21 cellular contexts compared by ENCODE assay signal in genomic region chr3:7787871-7788828, GRCh38.
DNase-seq lines count a peak whose midpoint lies in the region; ATAC-seq, FAIRE-seq and TF ChIP-seq lines count a peak whose summit lies in the region.
"Had no signal": no experiment of that assay in that cellular context is flagged by ENCODE, and none has a peak within 500 bp of the region (broad histone marks: within the 10 kb centered on the region; RNA-seq: fewer than 3 reads in every experiment).

No MANE protein-coding gene starts in this region.

- no peaks in the 10 kb centered on the region for H3K9me3 Mint-ChIP-seq in MCF 10A (ENCODE audit: unreplicated experiment)
- H3K9me3 Mint-ChIP-seq in astrocyte (ENCODE audit: unreplicated experiment): peaks cover 2% of the 10 kb centered on the region
- peaks cover 7% of the 10 kb centered on the region for H3K9me3 Mint-ChIP-seq in activated T-helper 17 cell treated with anti-CD3 and anti-CD28 coated beads, Interleukin-2, amount 50 U/mL, for 72 hours

- no peaks in the 10 kb centered on the region for H3K79me2 ChIP-seq in astrocyte (ENCODE audit: insufficient read depth, low read length)

- POLR2A ChIA-PET in MCF 10A (lab: Yijun Ruan, JAX): interaction anchor here (0.6 to 1.6 kb wide), 4 partner anchors 10 to 247 kb away, joined by 3 to 5 read pairs (median 4); no protein-coding TSS in a partner anchor

- H2AFZ ChIP-seq in astrocyte (ENCODE audit: low read depth, low read length): no peak overlapping the region

- no peak for FAIRE-seq in astrocyte (lab: Jason Lieb, UNC)
- FAIRE-seq in urothelium cell line (lab: Jason Lieb, UNC): no peak
- no peak for FAIRE-seq in GM12891 (lab: Jason Lieb, UNC)

- H3K4me3 Mint-ChIP-seq in MCF 10A (ENCODE audit: unreplicated experiment): no peak overlapping the region
- no peak overlapping the region for H3K4me3 Mint-ChIP-seq in astrocyte (ENCODE audit: unreplicated experiment)
- no peak overlapping the region for H3K4me3 Mint-ChIP-seq in activated T-helper 17 cell treated with anti-CD3 and anti-CD28 coated beads, Interleukin-2, amount 50 U/mL, for 72 hours
- H3K4me3 Mint-ChIP-seq: activated naive CD4-positive, alpha-beta T cell treated with anti-CD3 and anti-CD28 coated beads, Interleukin-2, amount 10 ng/mL, durations not matched to agents 7 days and 5 days; T-cell had no signal

- BruUV-seq in MCF 10A (replicated peaks; lab: Mats Ljungman, UMichigan): no TSS peak

- H3K4me3 ChIP-seq in breast epithelium: no peak overlapping the region
- no peak overlapping the region for H3K4me3 ChIP-seq in astrocyte (ENCODE audit: insufficient read depth, low read depth, low read length)
- no peak overlapping the region; the same call in 1 of the 2 replicates for H3K4me3 ChIP-seq in iPS-20b (ENCODE audit: low read length)
- H3K4me3 ChIP-seq: vagina had no signal

- no peak overlapping the region for H3K9ac ChIP-seq in astrocyte (ENCODE audit: low read length)
- peak overlapping the region; percentile 42; the same call in 1 of the 2 replicates for H3K9ac ChIP-seq in iPS-20b (ENCODE audit: low read depth, low read length)

- H3K27me3 Mint-ChIP-seq in MCF 10A (ENCODE audit: insufficient read depth, unreplicated experiment): no peaks in the 10 kb centered on the region
- H3K27me3 Mint-ChIP-seq in astrocyte (ENCODE audit: low read depth, unreplicated experiment): no peaks in the 10 kb centered on the region
- no peaks in the 10 kb centered on the region for H3K27me3 Mint-ChIP-seq in activated T-helper 17 cell treated with anti-CD3 and anti-CD28 coated beads, Interleukin-2, amount 50 U/mL, for 72 hours
- H3K27me3 Mint-ChIP-seq: activated naive CD4-positive, alpha-beta T cell treated with anti-CD3 and anti-CD28 coated beads, Interleukin-2, amount 10 ng/mL, durations not matched to agents 7 days and 5 days; T-cell had no signal

- CTCF ChIA-PET in MCF 10A (lab: Yijun Ruan, JAX): interaction anchor here (0.7 to 1.2 kb wide), 2 partner anchors 27 to 114 kb away, joined by 3 read pairs; no protein-coding TSS in a partner anchor

- TF ChIP-seq POLR2A in breast epithelium (IDR thresholded peaks at IDR 0.05) (no peak), GM12891 (IDR thresholded peaks at IDR 0.05; ENCODE audit: low read depth, low read length) (no peak)

- H3K4me1 Mint-ChIP-seq in MCF 10A (ENCODE audit: insufficient read depth, unreplicated experiment): peaks cover 22% of the 10 kb centered on the region
- peaks cover 5% of the 10 kb centered on the region for H3K4me1 Mint-ChIP-seq in astrocyte (ENCODE audit: low read depth, unreplicated experiment)
- no peaks in the 10 kb centered on the region for H3K4me1 Mint-ChIP-seq in activated T-helper 17 cell treated with anti-CD3 and anti-CD28 coated beads, Interleukin-2, amount 50 U/mL, for 72 hours
- H3K4me1 Mint-ChIP-seq: activated naive CD4-positive, alpha-beta T cell treated with anti-CD3 and anti-CD28 coated beads, Interleukin-2, amount 10 ng/mL, durations not matched to agents 7 days and 5 days; T-cell had no signal

- H3K36me3 Mint-ChIP-seq in MCF 10A (ENCODE audit: insufficient read depth, unreplicated experiment): no peaks in the 10 kb centered on the region
- no peaks in the 10 kb centered on the region for H3K36me3 Mint-ChIP-seq in astrocyte (ENCODE audit: low read depth, unreplicated experiment)
- no peaks in the 10 kb centered on the region for H3K36me3 Mint-ChIP-seq in activated T-helper 17 cell treated with anti-CD3 and anti-CD28 coated beads, Interleukin-2, amount 50 U/mL, for 72 hours (ENCODE audit: low read depth)
- H3K36me3 Mint-ChIP-seq: activated naive CD4-positive, alpha-beta T cell treated with anti-CD3 and anti-CD28 coated beads, Interleukin-2, amount 10 ng/mL, durations not matched to agents 7 days and 5 days; T-cell had no signal

- H3K9me3 ChIP-seq in breast epithelium: no peaks in the 10 kb centered on the region
- no peaks in the 10 kb centered on the region for H3K9me3 ChIP-seq in astrocyte (ENCODE audit: insufficient read depth, low read depth, low read length)
- H3K9me3 ChIP-seq in iPS-20b (ENCODE audit: insufficient read depth, low read depth, low read length): no peaks in the 10 kb centered on the region; the same call in 1 of the 2 replicates
- H3K9me3 ChIP-seq: neutrophil, vagina had no signal

- intact Hi-C loops in MCF 10A (cut with micrococcal nuclease): loop anchor here (1.0 kb wide), 1 partner anchor 503 kb away; no protein-coding TSS in a partner anchor
- intact Hi-C loops in breast epithelium (cut with DNase I; ENCODE audit: low total_unique reads): no loop called here

- no peaks in the 10 kb centered on the region for H4K20me1 ChIP-seq in astrocyte (ENCODE audit: insufficient read depth, low read length)

- no peaks in the 10 kb centered on the region for H3K4me1 ChIP-seq in breast epithelium
- H3K4me1 ChIP-seq in astrocyte (ENCODE audit: insufficient read depth, low read length): peaks cover 13% of the 10 kb centered on the region
- H3K4me1 ChIP-seq in iPS-20b (ENCODE audit: insufficient read depth, low read length): peaks cover 31% of the 10 kb centered on the region; the same call in 1 of the 2 replicates
- H3K4me1 ChIP-seq: vagina had no signal

- H3K27ac ChIP-seq in breast epithelium (no peak overlapping the region), astrocyte (ENCODE audit: low read depth, low read length) (no peak overlapping the region), iPS-20b (ENCODE audit: low read length) (no peak overlapping the region)
- H3K27ac ChIP-seq: neutrophil, vagina had no signal

- H3K27ac Mint-ChIP-seq in MCF 10A (ENCODE audit: low read depth, unreplicated experiment): peak overlapping the region; percentile 35
- H3K27ac Mint-ChIP-seq in astrocyte (ENCODE audit: unreplicated experiment): no peak overlapping the region
- H3K27ac Mint-ChIP-seq in activated T-helper 17 cell treated with anti-CD3 and anti-CD28 coated beads, Interleukin-2, amount 50 U/mL, for 72 hours: no peak overlapping the region
- H3K27ac Mint-ChIP-seq: activated naive CD4-positive, alpha-beta T cell treated with anti-CD3 and anti-CD28 coated beads, Interleukin-2, amount 10 ng/mL, durations not matched to agents 7 days and 5 days; T-cell had no signal

- no peak overlapping the region for H3K4me2 ChIP-seq in astrocyte (ENCODE audit: low read length)

- H3K36me3 ChIP-seq in breast epithelium (no peaks in the 10 kb centered on the region), astrocyte (ENCODE audit: insufficient read depth, low read length) (no peaks in the 10 kb centered on the region), iPS-20b (ENCODE audit: insufficient read depth, low read depth, low read length) (no peaks in the 10 kb centered on the region)
- H3K36me3 ChIP-seq: neutrophil, vagina had no signal

- no peak for ATAC-seq in activated T-helper 17 cell treated with anti-CD3 and anti-CD28 coated beads, Interleukin-2, amount 50 U/mL, for 72 hours (replicated peaks)
- no peak for ATAC-seq in GM21390 (IDR thresholded peaks at IDR 0.05; ENCODE audit: unreplicated experiment)
- ATAC-seq: activated CD4-positive, CD25-positive, alpha-beta regulatory T cell treated with anti-CD3 and anti-CD28 coated beads, Interleukin-2, amount 50 U/mL, for 24 hours; Panc1; T-cell had no signal

- no peaks in the 10 kb centered on the region for H3K27me3 ChIP-seq in breast epithelium
- H3K27me3 ChIP-seq in astrocyte (ENCODE audit: insufficient read depth, low read length): no peaks in the 10 kb centered on the region
- H3K27me3 ChIP-seq in iPS-20b (ENCODE audit: insufficient read depth, low read length): no peaks in the 10 kb centered on the region
- H3K27me3 ChIP-seq: neutrophil, vagina had no signal

- no peak for DNase-seq in MCF 10A (ENCODE audit: unreplicated experiment)
- no peak for DNase-seq in breast epithelium (ENCODE audit: low spot score in 2 of 2)
- DNase-seq in astrocyte (ENCODE audit: low read depth): peak; percentile 60
- DNase-seq in urothelium cell line (ENCODE audit: low spot score): peak; percentile 11
- DNase-seq in GM12891 (ENCODE audit: insufficient read length, low spot score): no peak
- DNase-seq: activated CD8-positive, alpha-beta memory T cell treated with anti-CD3 and anti-CD28 coated beads, Interleukin-2, amount 50 U/mL, for 48 hours; activated naive CD4-positive, alpha-beta T cell treated with anti-CD3 and anti-CD28 coated beads, Interleukin-2, amount 10 ng/mL, durations not matched to agents 7 days and 5 days; caudate nucleus; COR-L47; erythroblast; NCI-H1105; NCI-H345; stimulated activated naive CD4-positive, alpha-beta T cell; T-cell had no signal

- TF ChIP-seq CTCF in MCF 10A (IDR thresholded peaks at IDR 0.05; ENCODE audit: unreplicated experiment) (no peak), breast epithelium (IDR thresholded peaks at IDR 0.05) (no peak), astrocyte (IDR thresholded peaks at IDR 0.05; ENCODE audit: insufficient read depth, low read depth, low read length) (no peak)

TF ChIP-seq in GM12891, 5 proteins besides CTCF, POLR2A, EP300 and RAD21:
- no peak for TF ChIP-seq POU2F2 (IDR thresholded peaks at IDR 0.05; ENCODE audit: low read depth, low read length)

Comparison
In these comparisons a context has a peak if more than half of its experiments do, and no peak if none do; other contexts are left out.
1. DNase-seq: peak in astrocyte (single experiment) and urothelium cell line (single experiment); none in MCF 10A (single experiment), breast epithelium (0 of 2) and GM12891 (single experiment).